ENCODE assay signal across 1 cellular context in genomic region chr3:25037049-25037547, GRCh38.
TF ChIP-seq lines count a peak whose summit lies in the region.

No MANE protein-coding gene starts in this region.

TF ChIP-seq in HepG2, 621 proteins besides CTCF, POLR2A, EP300 and RAD21 (continued from another document):
- TF ChIP-seq TAF15 (IDR thresholded peaks at IDR 0.05; ENCODE audit: low read depth, low read length, poor library complexity, severe bottlenecking) (no peak), PCBP2 (optimal IDR thresholded peaks at IDR 0.05; ENCODE audit: low read depth, low read length, poor library complexity, severe bottlenecking) (no peak), MBD4 (IDR thresholded peaks at IDR 0.05; ENCODE audit: borderline replicate concordance, low read length) (no peak)
